Comparison of ENCODE assay signal across 9 cellular contexts in genomic region chr14:39175445-39176262, GRCh38. TPM values are rescaled to one million over a fixed set of nuclear protein-coding genes. Genes with fewer than 3 reads are reported as not detected.
A peak's percentile ranks its signal among the peaks of the same experiment; 100 is the strongest.
DNase-seq lines count a peak whose midpoint lies in the region; ATAC-seq, FAIRE-seq and TF ChIP-seq lines count a peak whose summit lies in the region.
"Had no signal": no experiment of that assay in that cellular context is flagged by ENCODE, and none has a peak within 500 bp of the region (broad histone marks: within the 10 kb centered on the region; RNA-seq: fewer than 3 reads in every experiment).

No MANE protein-coding gene starts in this region.

- H3K27me3 ChIP-seq in DOHH2 (ENCODE audit: control insufficient read depth, low read length) (no peaks in the 10 kb centered on the region), HUES48 (ENCODE audit: control insufficient read depth, insufficient read depth, low read length) (no peaks in the 10 kb centered on the region)

- H4K20me1 ChIP-seq in DOHH2 (ENCODE audit: control insufficient read depth, insufficient read depth, low read depth, low read length) = peaks cover 29% of the 10 kb centered on the region

- H3K9me3 ChIP-seq in DOHH2 (ENCODE audit: control insufficient read depth, insufficient read depth, low read length) = no peaks in the 10 kb centered on the region
- H3K9me3 ChIP-seq in HUES48 (ENCODE audit: control insufficient read depth, insufficient read depth, low read length) = no peaks in the 10 kb centered on the region

- H3K4me2 ChIP-seq in DOHH2 (ENCODE audit: low read length) = peak overlapping the region; percentile 81

- peaks cover 26 to 37% of the 10 kb centered on the region in 2 donors for H3K4me1 Mint-ChIP-seq in natural killer cell

- peak overlapping the region; percentile 88 for H3K27ac ChIP-seq in DOHH2 (ENCODE audit: low read depth, low read length)
- peak overlapping the region; percentile 95 for H3K27ac ChIP-seq in HUES48 (ENCODE audit: low read depth, low read length)

- DNase-seq in UCSD-AML1 (lab: John Stamatoyannopoulos, UW; ENCODE audit: unreplicated experiment) (peak; percentile 59), natural killer cell (no peak), urothelium cell line (ENCODE audit: low spot score) (peak; percentile 25), inferior parietal cortex (ENCODE audit: extremely low spot score) (no peak)

- H3F3A ChIP-seq in DOHH2 (ENCODE audit: control insufficient read depth, insufficient read depth) = peaks cover 58% of the 10 kb centered on the region

- TF ChIP-seq CTCF in DOHH2 (IDR thresholded peaks at IDR 0.05; ENCODE audit: low read depth, low read length, poor library complexity, severe bottlenecking) (no peak), natural killer cell (IDR thresholded peaks at IDR 0.05) (no peak)

- peak; percentile 1 for ATAC-seq in GM19467 (IDR thresholded peaks at IDR 0.05; ENCODE audit: unreplicated experiment)
- ATAC-seq in esophagus mucosa = peak; percentile 3
- ATAC-seq in natural killer cell = peak; percentile 12 to 15 (median 15)

- intact Hi-C loops in natural killer cell (cut with micrococcal nuclease) = loop anchor here (1.0 to 10.0 kb wide), 6 partner anchors 53 to 1101 kb away; partner anchors contain the start of genes GEMIN2 and SEC23A

- peak overlapping the region; percentile 98 for H3K9ac ChIP-seq in HUES48 (ENCODE audit: low read depth, low read length)

- no peak for FAIRE-seq in urothelium cell line (lab: Jason Lieb, UNC)
- FAIRE-seq: colon had no signal

- peaks cover 47% of the 10 kb centered on the region for H3K79me2 ChIP-seq in DOHH2 (ENCODE audit: control insufficient read depth, low read length)

- H3K27ac Mint-ChIP-seq in natural killer cell = peak overlapping the region; percentile 97 to 99

- H3K9me2 ChIP-seq in DOHH2 (replicated peaks; ENCODE audit: control insufficient read depth, low read length) = no peaks in the 10 kb centered on the region

- H3K4me3 ChIP-seq in DOHH2 (ENCODE audit: low read length) (peak overlapping the region; percentile 88), HUES48 (ENCODE audit: low read depth, low read length) (peak overlapping the region; percentile 89)

- peak overlapping the region; percentile 99 for H3K4me3 Mint-ChIP-seq in natural killer cell

- H3K9me3 Mint-ChIP-seq in natural killer cell = no peaks in the 10 kb centered on the region

- H3K36me3 Mint-ChIP-seq in natural killer cell = peaks cover 21% of the 10 kb centered on the region

- no peaks in the 10 kb centered on the region for H3K27me3 Mint-ChIP-seq in natural killer cell (ENCODE audit: low read depth in 2 of 2)

- H3K4me1 ChIP-seq in DOHH2 (ENCODE audit: control insufficient read depth, low read length) = peaks cover 65% of the 10 kb centered on the region
- peaks cover 13% of the 10 kb centered on the region for H3K4me1 ChIP-seq in HUES48 (ENCODE audit: control insufficient read depth, insufficient read depth, low read length)

- H3K36me3 ChIP-seq in DOHH2 (ENCODE audit: control insufficient read depth, low read length) (peaks cover 56% of the 10 kb centered on the region), HUES48 (ENCODE audit: control insufficient read depth, insufficient read depth, low read length) (peaks cover 51% of the 10 kb centered on the region)

RNA-seq across cellular contexts. Expression of gene PNN, which starts 0.6 kb away (rescaled TPM):
- total RNA-seq in esophagus mucosa = 24.3 TPM
- 100 to 1,000 TPM; 121 to 153 (median 145) TPM for total RNA-seq in natural killer cell

RNA-seq across cellular contexts. Expression of gene TRAPPC6B, which starts 5.5 kb away (rescaled TPM):
- total RNA-seq in esophagus mucosa (24.3 TPM), natural killer cell (10 to 100 TPM; 20.0 to 32.0 (median 22.0) TPM)

RNA-seq across cellular contexts. Expression of gene MIA2, which starts 58.1 kb away (rescaled TPM):
- total RNA-seq in esophagus mucosa = 45.1 TPM
- 10 to 100 TPM; 44.7 to 45.7 (median 45.4) TPM for total RNA-seq in natural killer cell

Comparison
In these comparisons a context has a peak if more than half of its experiments do, and no peak if none do; other contexts are left out.
1. DNase-seq: peak in UCSD-AML1 (single experiment) and urothelium cell line (single experiment); none in natural killer cell (single experiment) and inferior parietal cortex (single experiment).
2. Peak in every context shown above with its lines, with median percentiles within 50 percentile points of each other: ATAC-seq.